18 cellular contexts compared by ENCODE assay signal in the genomic region with DNA sequence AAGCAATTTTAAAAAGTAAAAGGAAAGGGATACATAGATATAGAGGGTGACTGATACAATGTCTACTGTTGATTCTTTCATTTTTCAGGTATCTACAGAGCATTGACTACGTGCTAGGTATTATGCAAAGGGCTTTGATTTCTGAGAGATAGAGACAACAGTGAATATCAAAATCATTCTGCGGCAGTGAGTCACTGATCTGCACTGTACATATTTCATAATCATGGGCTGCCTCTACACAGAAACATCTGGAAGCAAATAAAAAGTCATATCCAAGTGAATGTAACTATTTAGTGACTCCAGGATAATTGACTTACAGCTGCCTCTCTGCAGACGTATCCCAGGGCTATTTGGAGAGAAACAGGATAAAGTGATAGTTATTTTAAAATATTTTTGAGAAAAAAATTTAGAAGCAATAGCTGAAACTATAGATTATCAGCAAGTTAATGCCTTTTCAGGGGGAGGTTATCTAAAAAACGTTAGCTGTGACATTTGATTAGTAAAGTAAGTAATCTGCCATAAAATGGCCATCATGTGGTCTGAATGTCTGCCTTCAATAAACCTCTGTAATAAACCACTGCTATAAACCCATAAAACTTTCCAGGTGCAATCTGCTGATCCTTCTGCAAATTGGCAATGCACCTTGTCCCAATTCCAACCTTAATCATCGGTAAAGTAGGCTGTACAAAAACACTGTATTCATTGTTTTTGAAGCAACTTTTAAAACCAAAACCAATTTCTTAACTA. TPM values are rescaled to one million over a fixed set of nuclear protein-coding genes. Genes with fewer than 3 reads are reported as not detected.
DNase-seq lines count a peak whose midpoint lies in the region; ATAC-seq, FAIRE-seq and TF ChIP-seq lines count a peak whose summit lies in the region.
"Had no signal": no experiment of that assay in that cellular context is flagged by ENCODE, and none has a peak within 500 bp of the region (broad histone marks: within the 10 kb centered on the region; RNA-seq: fewer than 3 reads in every experiment).

No MANE protein-coding gene starts in this region.

- POLR2A ChIA-PET in MCF 10A (lab: Yijun Ruan, JAX) = interaction anchor here (0.6 kb wide), 1 partner anchor 835 kb away, joined by 4 read pairs; no protein-coding TSS in a partner anchor

- peak; percentile 43 for DNase-seq in MCF 10A (ENCODE audit: unreplicated experiment)
- DNase-seq in breast epithelium (ENCODE audit: low spot score in 2 of 2) = no peak
- no peak for DNase-seq in astrocyte (ENCODE audit: low read depth)
- no peak for DNase-seq in esophagus squamous epithelium (lab: John Stamatoyannopoulos, UW)
- DNase-seq in T-helper 17 cell = no peak
- DNase-seq in NCI-H82 treated with DMSO at 0.1 percent for 48 hours (lab: John Stamatoyannopoulos, UW; ENCODE audit: unreplicated experiment) = no peak
- DNase-seq: activated CD8-positive, alpha-beta memory T cell treated with anti-CD3 and anti-CD28 coated beads, Interleukin-2, amount 10 ng/mL, durations not matched to agents 7 days and 5 days; activated gamma-delta T cell treated with Interleukin-2 at 50 U/mL for 16 hours; GOT3; IMR-90; right cardiac atrium; stimulated activated CD4-positive, alpha-beta T cell treated with anti-CD3 and anti-CD28 coated beads, Interleukin-4, amount 100 ng/mL, for 1 hour; upper lobe of left lung had no signal

- H3K9me3 ChIP-seq in breast epithelium = peaks cover 0 to 7% of the 10 kb centered on the region in 2 donors
- no peaks in the 10 kb centered on the region for H3K9me3 ChIP-seq in astrocyte (ENCODE audit: insufficient read depth, low read depth, low read length)
- no peaks in the 10 kb centered on the region for H3K9me3 ChIP-seq in gastroesophageal sphincter
- H3K9me3 ChIP-seq in esophagus squamous epithelium = no peaks in the 10 kb centered on the region
- no peaks in the 10 kb centered on the region for H3K9me3 ChIP-seq in T-helper 17 cell (ENCODE audit: control insufficient read depth, low read length, poor library complexity, severe bottlenecking)
- H3K9me3 ChIP-seq: upper lobe of left lung had no signal

- no peak overlapping the region for H3K9ac ChIP-seq in astrocyte (ENCODE audit: low read length)

- TF ChIP-seq POLR2A in breast epithelium (IDR thresholded peaks at IDR 0.05) = no peak
- no peak for TF ChIP-seq POLR2A in gastroesophageal sphincter (IDR thresholded peaks at IDR 0.05)
- no peak for TF ChIP-seq POLR2A in esophagus squamous epithelium (IDR thresholded peaks at IDR 0.05)

- no peak overlapping the region for H3K27ac ChIP-seq in breast epithelium
- no peak overlapping the region for H3K27ac ChIP-seq in astrocyte (ENCODE audit: low read depth, low read length)
- peak overlapping the region in 1 of 4 donors; percentile 29 for H3K27ac ChIP-seq in gastroesophageal sphincter
- no peak overlapping the region for H3K27ac ChIP-seq in esophagus squamous epithelium
- H3K27ac ChIP-seq: upper lobe of left lung had no signal

- no TSS peak for BruUV-seq in MCF 10A (replicated peaks; lab: Mats Ljungman, UMichigan)

- H3K36me3 Mint-ChIP-seq in MCF 10A (ENCODE audit: insufficient read depth, unreplicated experiment) = no peaks in the 10 kb centered on the region
- peaks cover 2% of the 10 kb centered on the region for H3K36me3 Mint-ChIP-seq in astrocyte (ENCODE audit: low read depth, unreplicated experiment)
- H3K36me3 Mint-ChIP-seq in T-helper 17 cell (ENCODE audit: low read depth) = no peaks in the 10 kb centered on the region
- H3K36me3 Mint-ChIP-seq: activated CD8-positive, alpha-beta memory T cell treated with anti-CD3 and anti-CD28 coated beads, Interleukin-2, amount 10 ng/mL, durations not matched to agents 7 days and 5 days had no signal

- H3K27me3 ChIP-seq in breast epithelium = no peaks in the 10 kb centered on the region
- no peaks in the 10 kb centered on the region for H3K27me3 ChIP-seq in astrocyte (ENCODE audit: insufficient read depth, low read length)
- no peaks in the 10 kb centered on the region for H3K27me3 ChIP-seq in gastroesophageal sphincter
- no peaks in the 10 kb centered on the region for H3K27me3 ChIP-seq in esophagus squamous epithelium
- H3K27me3 ChIP-seq: upper lobe of left lung had no signal

- ATAC-seq in gastroesophageal sphincter (peak; percentile 60), HG02870 (IDR thresholded peaks at IDR 0.05; ENCODE audit: unreplicated experiment) (no peak), T-helper 17 cell (no peak)
- ATAC-seq: activated CD8-positive, alpha-beta memory T cell treated with anti-CD3 and anti-CD28 coated beads, Interleukin-2, amount 10 ng/mL, durations not matched to agents 7 days and 5 days; WTC11 had no signal

- H3K9me3 Mint-ChIP-seq in MCF 10A (ENCODE audit: unreplicated experiment) (no peaks in the 10 kb centered on the region), astrocyte (ENCODE audit: unreplicated experiment) (peaks cover 4% of the 10 kb centered on the region)

- no peaks in the 10 kb centered on the region for H3K27me3 Mint-ChIP-seq in MCF 10A (ENCODE audit: insufficient read depth, unreplicated experiment)
- H3K27me3 Mint-ChIP-seq in astrocyte (ENCODE audit: low read depth, unreplicated experiment) = peaks cover 6% of the 10 kb centered on the region
- H3K27me3 Mint-ChIP-seq in T-helper 17 cell = peaks cover 15% of the 10 kb centered on the region

- H2AFZ ChIP-seq in astrocyte (ENCODE audit: low read depth, low read length) = no peak overlapping the region

- peaks cover 26% of the 10 kb centered on the region for H3K4me1 Mint-ChIP-seq in MCF 10A (ENCODE audit: insufficient read depth, unreplicated experiment)
- H3K4me1 Mint-ChIP-seq in astrocyte (ENCODE audit: low read depth, unreplicated experiment) = peaks cover 9% of the 10 kb centered on the region
- no peaks in the 10 kb centered on the region for H3K4me1 Mint-ChIP-seq in T-helper 17 cell
- H3K4me1 Mint-ChIP-seq: activated CD8-positive, alpha-beta memory T cell treated with anti-CD3 and anti-CD28 coated beads, Interleukin-2, amount 10 ng/mL, durations not matched to agents 7 days and 5 days had no signal

- H3K4me3 ChIP-seq in breast epithelium (no peak overlapping the region), astrocyte (ENCODE audit: insufficient read depth, low read depth, low read length) (no peak overlapping the region), gastroesophageal sphincter (no peak overlapping the region), esophagus squamous epithelium (no peak overlapping the region)
- H3K4me3 ChIP-seq: upper lobe of left lung had no signal

- H3K4me1 ChIP-seq in breast epithelium = no peaks in the 10 kb centered on the region
- H3K4me1 ChIP-seq in astrocyte (ENCODE audit: insufficient read depth, low read length) = no peaks in the 10 kb centered on the region
- H3K4me1 ChIP-seq in gastroesophageal sphincter = peaks cover 9 to 49% (median 11%) of the 10 kb centered on the region in 3 donors
- H3K4me1 ChIP-seq in esophagus squamous epithelium = peaks cover 0 to 23% (median 9%) of the 10 kb centered on the region in 3 donors
- H3K4me1 ChIP-seq: upper lobe of left lung had no signal

- 23 to 26% methylated on average over 5 of the region's 5 CpGs for WGBS in gastroesophageal sphincter (ENCODE audit: low coverage in 1 of 2), 2 donors
- 34 to 36% methylated on average over 5 of the region's 5 CpGs for WGBS in esophagus squamous epithelium, 2 donors

- no peak overlapping the region for H3K4me2 ChIP-seq in astrocyte (ENCODE audit: low read length)

- no peaks in the 10 kb centered on the region for H4K20me1 ChIP-seq in astrocyte (ENCODE audit: insufficient read depth, low read length)

- no peak for TF ChIP-seq EP300 in gastroesophageal sphincter (IDR thresholded peaks at IDR 0.05)

- H3K36me3 ChIP-seq in breast epithelium (no peaks in the 10 kb centered on the region), astrocyte (ENCODE audit: insufficient read depth, low read length) (no peaks in the 10 kb centered on the region), gastroesophageal sphincter (no peaks in the 10 kb centered on the region), esophagus squamous epithelium (no peaks in the 10 kb centered on the region)
- H3K36me3 ChIP-seq: upper lobe of left lung had no signal

- no peaks in the 10 kb centered on the region for H3K79me2 ChIP-seq in astrocyte (ENCODE audit: insufficient read depth, low read length)

- CTCF ChIA-PET in MCF 10A (lab: Yijun Ruan, JAX) = interaction anchor here (0.7 to 1.1 kb wide), 2 partner anchors 26 to 838 kb away, joined by 3 to 4 read pairs; no protein-coding TSS in a partner anchor

- peak; percentile 17 for FAIRE-seq in astrocyte (lab: Jason Lieb, UNC)
- FAIRE-seq: D721Med had no signal

- H3K4me3 Mint-ChIP-seq in MCF 10A (ENCODE audit: unreplicated experiment) (no peak overlapping the region), astrocyte (ENCODE audit: unreplicated experiment) (no peak overlapping the region), T-helper 17 cell (no peak overlapping the region)
- H3K4me3 Mint-ChIP-seq: activated CD8-positive, alpha-beta memory T cell treated with anti-CD3 and anti-CD28 coated beads, Interleukin-2, amount 10 ng/mL, durations not matched to agents 7 days and 5 days; WTC11 had no signal

- H3K27ac Mint-ChIP-seq in MCF 10A (ENCODE audit: low read depth, unreplicated experiment) = no peak overlapping the region
- H3K27ac Mint-ChIP-seq in astrocyte (ENCODE audit: unreplicated experiment) = no peak overlapping the region
- H3K27ac Mint-ChIP-seq in T-helper 17 cell = no peak overlapping the region
- H3K27ac Mint-ChIP-seq: activated CD8-positive, alpha-beta memory T cell treated with anti-CD3 and anti-CD28 coated beads, Interleukin-2, amount 10 ng/mL, durations not matched to agents 7 days and 5 days; WTC11 had no signal

- TF ChIP-seq CTCF in MCF 10A (IDR thresholded peaks at IDR 0.05; ENCODE audit: unreplicated experiment) = no peak
- no peak for TF ChIP-seq CTCF in breast epithelium (IDR thresholded peaks at IDR 0.05)
- TF ChIP-seq CTCF in astrocyte (IDR thresholded peaks at IDR 0.05; ENCODE audit: insufficient read depth, low read depth, low read length) = no peak
- TF ChIP-seq CTCF in gastroesophageal sphincter (IDR thresholded peaks at IDR 0.05) = no peak
- no peak for TF ChIP-seq CTCF in esophagus squamous epithelium (IDR thresholded peaks at IDR 0.05)

- intact Hi-C loops in MCF 10A (cut with micrococcal nuclease) = no loop called here
- intact Hi-C loops in breast epithelium (cut with DNase I; ENCODE audit: low total_unique reads) = no loop called here
- intact Hi-C loops in esophagus squamous epithelium (cut with DNase I) = no loop called here

RNA-seq across cellular contexts. Expression of a gene that starts 43.7 kb away (rescaled TPM):
- total RNA-seq in MCF 10A (2022) (not detected in 2 replicates), breast epithelium (10 to 100 TPM in 1 of 3 donors, 1 to 10 TPM in 2; 5.3 to 16.7 (median 7.2) TPM), astrocyte (5.2 and 5.5 TPM in 2 replicates), gastroesophageal sphincter (100 to 1,000 TPM in 1 of 4 donors, 10 to 100 TPM in 3; 57.1 to 165 (median 85.1) TPM), esophagus squamous epithelium (1 to 10 TPM; 2.5 to 9.2 (median 3.0) TPM), T-helper 17 cell (under 1 TPM in 1 of 2 donors, not detected in 1; 0.18 TPM)
- total RNA-seq: A673; activated CD8-positive, alpha-beta memory T cell treated with anti-CD3 and anti-CD28 coated beads, Interleukin-2, amount 10 ng/mL, durations not matched to agents 7 days and 5 days; IMR-90 had no signal
